8 cellular contexts compared by ENCODE assay signal in genomic region chr7:32495298-32496051, GRCh38. TPM values are rescaled to one million over a fixed set of nuclear protein-coding genes. Genes with fewer than 3 reads are reported as not detected.
DNase-seq lines count a peak whose midpoint lies in the region; ATAC-seq and TF ChIP-seq lines count a peak whose summit lies in the region.

AVL9 (plus strand) TSS chr7:32495489; CDS start chr7:32495710, 221 bp downstream.

- DNase-seq in AML-193 (lab: John Stamatoyannopoulos, UW) (peak; percentile 84), GM19238 (ENCODE audit: insufficient read length, low spot score) (peak; percentile 80), NCI-H510A (lab: John Stamatoyannopoulos, UW) (peak; percentile 92), cerebellum (ENCODE audit: low spot score) (peak; percentile 100), kidney epithelial cell (ENCODE audit: low read depth) (peak; percentile 77)
- peak; percentile 96 to 99 for DNase-seq in activated CD4-positive, alpha-beta T cell treated with anti-CD3 and anti-CD28 coated beads for 24 hours (ENCODE audit: low read depth in 2 of 2)
- peak; percentile 99 for DNase-seq in stimulated activated CD4-positive, alpha-beta T cell treated with anti-CD3 and anti-CD28 coated beads, Interleukin-15, amount 100 ng/mL, for 24 hours

- H3K4me3 ChIP-seq in kidney epithelial cell (ENCODE audit: low read depth, low read length): peak within 1 kb of the TSS; percentile 87

- H3K27me3 ChIP-seq in kidney epithelial cell (ENCODE audit: control insufficient read depth, insufficient read depth, low read length): no peaks in the 10 kb centered on the region

- H3K36me3 ChIP-seq in kidney epithelial cell (ENCODE audit: control insufficient read depth, insufficient read depth, low read length): no peaks in the 10 kb centered on the region

- TF ChIP-seq CTCF in kidney epithelial cell (IDR thresholded peaks at IDR 0.05; ENCODE audit: insufficient read depth, low read length, poor library complexity, severe bottlenecking): no peak

- ATAC-seq in HG03439 (IDR thresholded peaks at IDR 0.05; ENCODE audit: unreplicated experiment): peak; percentile 94

RNA-seq across cellular contexts. Expression of gene AVL9, which starts in this region (rescaled TPM):
- 57.3 TPM for total RNA-seq in cerebellum
- 50.6 and 64.1 TPM in 2 replicates for total RNA-seq in kidney epithelial cell

Comparison
In these comparisons a context has a peak if more than half of its experiments do, and no peak if none do; other contexts are left out.
1. Peak in every context shown above with its lines: DNase-seq, ATAC-seq and H3K4me3 ChIP-seq.